ENCODE assay signal across 8 cellular contexts in the genomic region with DNA sequence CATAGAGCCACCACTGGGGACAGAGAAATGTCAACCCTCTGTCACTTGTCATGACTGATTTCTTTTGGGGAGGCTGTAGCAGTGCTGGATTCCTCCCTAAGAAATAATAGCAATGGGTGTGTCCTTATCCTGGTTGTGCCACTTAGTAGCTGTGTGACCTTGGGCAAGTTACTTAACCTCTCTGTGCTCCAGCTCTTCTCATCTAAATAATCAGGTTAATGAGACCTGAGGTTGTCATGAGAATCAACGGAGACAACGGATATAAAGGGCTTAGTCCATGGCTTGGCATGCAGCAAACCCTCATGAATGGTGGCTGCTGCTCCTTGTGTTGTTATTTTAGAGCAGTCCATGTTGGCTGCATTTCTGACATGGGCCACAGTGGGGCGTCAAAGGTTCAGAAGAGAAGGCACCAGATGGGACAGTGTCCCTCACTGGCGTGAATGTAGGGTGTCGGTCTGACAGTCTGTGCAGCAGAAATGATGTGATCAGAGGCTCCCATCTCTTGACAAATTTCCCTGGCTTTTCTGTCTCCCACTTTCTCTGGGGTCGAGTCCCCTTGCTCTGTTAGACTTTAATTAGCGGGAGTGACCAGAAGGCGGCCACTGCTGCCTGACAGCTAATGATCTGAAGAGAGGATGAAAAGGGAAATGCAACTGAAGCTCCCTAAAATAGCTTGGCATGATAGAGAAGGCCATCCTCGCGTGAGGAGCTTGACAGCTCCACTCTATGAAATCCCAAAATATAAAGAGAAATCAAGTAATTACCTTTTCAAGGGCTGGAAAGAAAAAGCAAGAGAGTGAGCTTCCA.
DNase-seq lines count a peak whose midpoint lies in the region; ATAC-seq and TF ChIP-seq lines count a peak whose summit lies in the region.

No MANE protein-coding gene starts in this region.

- in situ Hi-C loops in brain microvascular endothelial cell (cut with HindIII; ENCODE audit: low pct_ligation_motif_present, low sequenced_read_pairs) = no loop called here

- H3K4me3 ChIP-seq in brain microvascular endothelial cell (ENCODE audit: low read depth, low read length) = no peak overlapping the region

- no peak overlapping the region for H3K27ac ChIP-seq in brain microvascular endothelial cell

- H3K36me3 ChIP-seq in brain microvascular endothelial cell (replicated peaks) = no peaks in the 10 kb centered on the region

- peak; percentile 86 for ATAC-seq in GM19467 (IDR thresholded peaks at IDR 0.05; ENCODE audit: unreplicated experiment)
- peak; percentile 89 for ATAC-seq in HG03442 (IDR thresholded peaks at IDR 0.05; ENCODE audit: unreplicated experiment)

- TF ChIP-seq CTCF in brain microvascular endothelial cell (IDR thresholded peaks at IDR 0.05; ENCODE audit: low read depth, low read length, missing control alignments) = peak; percentile 86

- no peaks in the 10 kb centered on the region for H3K27me3 ChIP-seq in brain microvascular endothelial cell (replicated peaks)

- DNase-seq in NCI-H446 (lab: John Stamatoyannopoulos, UW) (peak; percentile 38 to 63), NCI-H446 treated with DMSO at 0.1 percent for 48 hours (lab: John Stamatoyannopoulos, UW) (no peak), NOMO-1 treated with DMSO at 0.1 percent for 48 hours (lab: John Stamatoyannopoulos, UW; ENCODE audit: unreplicated experiment) (peak; percentile 24), brain microvascular endothelial cell (peak; percentile 73), islet precursor cell (peak; percentile 91), stromal cell of bone marrow (ENCODE audit: low read depth) (peak; percentile 36)
